In genomic region chr2:24493713-24494112, GRCh38 we compare ENCODE assay signal across 12 cellular contexts. TPM values are rescaled to one million over a fixed set of nuclear protein-coding genes. Genes with fewer than 3 reads are reported as not detected.
DNase-seq lines count a peak whose midpoint lies in the region; ATAC-seq and TF ChIP-seq lines count a peak whose summit lies in the region.
"Had no signal": no experiment of that assay in that cellular context is flagged by ENCODE, and none has a peak within 500 bp of the region (broad histone marks: within the 10 kb centered on the region; RNA-seq: fewer than 3 reads in every experiment).

No MANE protein-coding gene starts in this region.

- H4K5ac ChIP-seq in mesendoderm (ENCODE audit: low read length), result no peak overlapping the region

- H3K4me1 ChIP-seq in stomach smooth muscle (ENCODE audit: control insufficient read depth, insufficient read depth, low read length) (peaks cover 16% of the 10 kb centered on the region), mesendoderm (ENCODE audit: control insufficient read depth, low read depth, low read length) (peaks cover 6% of the 10 kb centered on the region)

- H3K9ac ChIP-seq in stomach smooth muscle (ENCODE audit: low read length in 2 of 2), result peak overlapping the region in 1 of 2 donors; percentile 74
- no peak overlapping the region for H3K9ac ChIP-seq in mesendoderm (ENCODE audit: low read length)

- no peaks in the 10 kb centered on the region for H3K36me3 Mint-ChIP-seq in activated naive CD4-positive, alpha-beta T cell treated with anti-CD3 and anti-CD28 coated beads, Interleukin-2, amount 50 U/mL, for 24 hours
- H3K36me3 Mint-ChIP-seq in activated T-helper 17 cell treated with anti-CD3 and anti-CD28 coated beads, Interleukin-2, amount 50 U/mL, for 72 hours (ENCODE audit: low read depth), result peaks cover 17% of the 10 kb centered on the region

- no peak overlapping the region for H3K56ac ChIP-seq in mesendoderm (ENCODE audit: low read length)

- H3K79me1 ChIP-seq in mesendoderm (ENCODE audit: low read length), result peaks cover 10% of the 10 kb centered on the region

- no peak overlapping the region for H3K18ac ChIP-seq in mesendoderm (ENCODE audit: low read length)

- peaks cover 9% of the 10 kb centered on the region for H3K79me2 ChIP-seq in mesendoderm (ENCODE audit: control insufficient read depth, insufficient read depth, low read length)

- no peak overlapping the region for H3K27ac ChIP-seq in stomach smooth muscle (ENCODE audit: low read length)
- H3K27ac ChIP-seq in RWPE1, result no peak overlapping the region
- no peak overlapping the region for H3K27ac ChIP-seq in mesendoderm (ENCODE audit: low read depth, low read length)

- H3K9me3 Mint-ChIP-seq in activated naive CD4-positive, alpha-beta T cell treated with anti-CD3 and anti-CD28 coated beads, Interleukin-2, amount 50 U/mL, for 24 hours, result no peaks in the 10 kb centered on the region
- no peaks in the 10 kb centered on the region for H3K9me3 Mint-ChIP-seq in activated T-helper 17 cell treated with anti-CD3 and anti-CD28 coated beads, Interleukin-2, amount 50 U/mL, for 72 hours

- CTCF ChIA-PET in RWPE1 (lab: Yijun Ruan, JAX), result no interaction called here

- H3K4me3 ChIP-seq in stomach smooth muscle (ENCODE audit: low read length in 2 of 2) (peak overlapping the region; percentile 79 to 84), mesendoderm (ENCODE audit: low read length) (no peak overlapping the region)

- H3K27ac Mint-ChIP-seq in activated naive CD4-positive, alpha-beta T cell treated with anti-CD3 and anti-CD28 coated beads, Interleukin-2, amount 50 U/mL, for 24 hours, result no peak overlapping the region
- no peak overlapping the region for H3K27ac Mint-ChIP-seq in activated T-helper 17 cell treated with anti-CD3 and anti-CD28 coated beads, Interleukin-2, amount 50 U/mL, for 72 hours

- no peaks in the 10 kb centered on the region for H3K9me3 ChIP-seq in stomach smooth muscle (ENCODE audit: control insufficient read depth in 2 of 2, low read length in 2 of 2)

- no peak overlapping the region for H2AK5ac ChIP-seq in mesendoderm (ENCODE audit: low read length)

- no peak overlapping the region for H3K23ac ChIP-seq in mesendoderm (ENCODE audit: low read length)

- H2BK5ac ChIP-seq in mesendoderm (ENCODE audit: low read length), result no peak overlapping the region

- no peak for DNase-seq in activated naive CD4-positive, alpha-beta T cell (lab: John Stamatoyannopoulos, UW)
- DNase-seq in iris pigment epithelial cell (ENCODE audit: low read depth) (peak; percentile 50), hypothalamus (lab: John Stamatoyannopoulos, UW) (no peak), RWPE1 (ENCODE audit: low spot score) (no peak), mesendoderm (no peak)
- DNase-seq: activated gamma-delta T cell treated with Interleukin-2 at 50 U/mL for 16 hours, NCI-H187, SW 1271 had no signal

- ATAC-seq in activated T-helper 17 cell treated with anti-CD3 and anti-CD28 coated beads, Interleukin-2, amount 50 U/mL, for 72 hours (replicated peaks), result no peak
- ATAC-seq: esophagus mucosa had no signal

- H3K27me3 Mint-ChIP-seq in activated naive CD4-positive, alpha-beta T cell treated with anti-CD3 and anti-CD28 coated beads, Interleukin-2, amount 50 U/mL, for 24 hours, result no peaks in the 10 kb centered on the region
- no peaks in the 10 kb centered on the region for H3K27me3 Mint-ChIP-seq in activated T-helper 17 cell treated with anti-CD3 and anti-CD28 coated beads, Interleukin-2, amount 50 U/mL, for 72 hours

- H3K4ac ChIP-seq in mesendoderm (ENCODE audit: low read depth, low read length), result no peak overlapping the region

- WGBS in mesendoderm (ENCODE audit: extremely low coverage, insufficient coverage, low lambda C conversion rate), result no CpG with 5 or more reads among the region's 1 CpG

- no peak overlapping the region for H3K4me2 ChIP-seq in mesendoderm (ENCODE audit: low read length)

- no peak overlapping the region for H2BK15ac ChIP-seq in mesendoderm (replicated peaks; ENCODE audit: low read depth)

- H3K27me3 ChIP-seq in stomach smooth muscle (ENCODE audit: control insufficient read depth in 1 of 2, insufficient read depth in 2 of 2, low read length in 2 of 2) (no peaks in the 10 kb centered on the region), mesendoderm (ENCODE audit: insufficient read depth, low read length, poor library complexity) (no peaks in the 10 kb centered on the region)

- H4K8ac ChIP-seq in mesendoderm (ENCODE audit: low read depth, low read length), result no peak overlapping the region

- POLR2A ChIA-PET in RWPE1 (lab: Yijun Ruan, JAX; ENCODE audit: low non-redundant PET), result no interaction called here

- H2BK120ac ChIP-seq in mesendoderm (ENCODE audit: low read depth, low read length), result no peak overlapping the region

- H3K36me3 ChIP-seq in stomach smooth muscle (ENCODE audit: control insufficient read depth in 2 of 2, insufficient read depth in 2 of 2, low read length in 2 of 2) (no peaks in the 10 kb centered on the region), mesendoderm (ENCODE audit: control insufficient read depth, insufficient read depth, low read length) (no peaks in the 10 kb centered on the region)

- peak overlapping the region; percentile 89 for H3K4me3 Mint-ChIP-seq in activated naive CD4-positive, alpha-beta T cell treated with anti-CD3 and anti-CD28 coated beads, Interleukin-2, amount 50 U/mL, for 24 hours
- H3K4me3 Mint-ChIP-seq in activated T-helper 17 cell treated with anti-CD3 and anti-CD28 coated beads, Interleukin-2, amount 50 U/mL, for 72 hours, result peak overlapping the region; percentile 84

- no peak for TF ChIP-seq CTCF in RWPE1 (conservative IDR thresholded peaks at IDR 0.05; ENCODE audit: low read depth)

- H3K4me1 Mint-ChIP-seq in activated naive CD4-positive, alpha-beta T cell treated with anti-CD3 and anti-CD28 coated beads, Interleukin-2, amount 50 U/mL, for 24 hours, result peaks cover 78% of the 10 kb centered on the region
- peaks cover 45% of the 10 kb centered on the region for H3K4me1 Mint-ChIP-seq in activated T-helper 17 cell treated with anti-CD3 and anti-CD28 coated beads, Interleukin-2, amount 50 U/mL, for 72 hours

RNA-seq across cellular contexts. Expression of gene NCOA1, which starts 2.7 kb away (rescaled TPM):
- total RNA-seq in activated T-helper 17 cell treated with anti-CD3 and anti-CD28 coated beads, Interleukin-2, amount 50 U/mL, for 72 hours, result 10 to 100 TPM; 27.5 to 29.7 TPM
- 11.2 TPM for polyA plus RNA-seq in mesendoderm (2013, experiment 1 of 2)
- 10.6 TPM for polyA plus RNA-seq in mesendoderm (2013, experiment 2 of 2)
